Comparison of ENCODE assay signal across 1 cellular context in genomic region chr5:68708156-68708841, GRCh38.
TF ChIP-seq lines count a peak whose summit lies in the region.

No MANE protein-coding gene starts in this region.

TF ChIP-seq in K562, 482 proteins besides CTCF, POLR2A, EP300 and RAD21 (continued from another document and continues in another):
- no peak for TF ChIP-seq CHD7 (IDR thresholded peaks at IDR 0.05; ENCODE audit: low read depth, low read length)
- no peak; the same call in 1 of the 2 replicates for TF ChIP-seq JUND (IDR thresholded peaks at IDR 0.05; ENCODE audit: borderline replicate concordance, low read depth, low read length)
- peak; percentile 24; the same call in 1 of the 3 replicates for TF ChIP-seq JUND (tag; IDR thresholded peaks at IDR 0.05; ENCODE audit: borderline replicate concordance, low read depth, low read length)
- no peak for TF ChIP-seq ZNF407 (IDR thresholded peaks at IDR 0.05; ENCODE audit: low read depth)
- TF ChIP-seq ZNF124 (CRISPR knock-in tag; IDR thresholded peaks at IDR 0.05) = no peak
- TF ChIP-seq SP1 (CRISPR knock-in tag; IDR thresholded peaks at IDR 0.05) = no peak
- peak; percentile 58; the same call in 1 of the 2 replicates for TF ChIP-seq DPF2 (IDR thresholded peaks at IDR 0.05)
- TF ChIP-seq KLF6 (CRISPR knock-in tag; IDR thresholded peaks at IDR 0.05; ENCODE audit: borderline replicate concordance) = no peak
- TF ChIP-seq POLR2AphosphoS2 (IDR thresholded peaks at IDR 0.05; ENCODE audit: low read length) = no peak
- TF ChIP-seq CREB5 (CRISPR knock-in tag; IDR thresholded peaks at IDR 0.05) = no peak
- no peak for TF ChIP-seq E2F4 (CRISPR knock-in tag; IDR thresholded peaks at IDR 0.05; ENCODE audit: low read depth)
- TF ChIP-seq ZNF121 (CRISPR knock-in tag; conservative IDR thresholded peaks at IDR 0.05) = no peak
- TF ChIP-seq L3MBTL2 (IDR thresholded peaks at IDR 0.05) = peak; percentile 28; the same call in 1 of the 2 replicates
- peak; percentile 83 for TF ChIP-seq C11orf30 (IDR thresholded peaks at IDR 0.05; ENCODE audit: low read depth)
- no peak for TF ChIP-seq NR2C2 (CRISPR knock-in tag; IDR thresholded peaks at IDR 0.05)
- no peak for TF ChIP-seq NR2C2 (tag; IDR thresholded peaks at IDR 0.05)
- TF ChIP-seq CBX2 (IDR thresholded peaks at IDR 0.05; ENCODE audit: insufficient read depth, low read length, poor library complexity, severe bottlenecking) = no peak
- TF ChIP-seq KLF1 (tag; IDR thresholded peaks at IDR 0.05) = no peak
- no peak for TF ChIP-seq NFXL1 (CRISPR knock-in tag; IDR thresholded peaks at IDR 0.05)
- no peak for TF ChIP-seq ARID4B (CRISPR knock-in tag; IDR thresholded peaks at IDR 0.05)
- TF ChIP-seq HCFC1 (IDR thresholded peaks at IDR 0.05; ENCODE audit: low read depth, low read length) = no peak
- TF ChIP-seq PHF21A (IDR thresholded peaks at IDR 0.05; ENCODE audit: borderline replicate concordance, low read depth) = no peak
- no peak for TF ChIP-seq KLF13 (tag; IDR thresholded peaks at IDR 0.05; ENCODE audit: borderline replicate concordance, low read depth)
- no peak for TF ChIP-seq ZKSCAN1 (IDR thresholded peaks at IDR 0.05; ENCODE audit: low read depth, low read length)
- TF ChIP-seq KDM5B (IDR thresholded peaks at IDR 0.05; ENCODE audit: insufficient replicate concordance, low read depth, low read length) = no peak
- TF ChIP-seq ZNF140 (CRISPR knock-in tag; IDR thresholded peaks at IDR 0.05) = no peak
- peak; percentile 81 for TF ChIP-seq ZNF316 (IDR thresholded peaks at IDR 0.05)
- TF ChIP-seq ZEB2 (IDR thresholded peaks at IDR 0.05) = no peak
- TF ChIP-seq NFE2 (IDR thresholded peaks at IDR 0.05; ENCODE audit: low read depth) = peak; percentile 90
